Comparison of ENCODE assay signal across 25 cellular contexts in the genomic region with DNA sequence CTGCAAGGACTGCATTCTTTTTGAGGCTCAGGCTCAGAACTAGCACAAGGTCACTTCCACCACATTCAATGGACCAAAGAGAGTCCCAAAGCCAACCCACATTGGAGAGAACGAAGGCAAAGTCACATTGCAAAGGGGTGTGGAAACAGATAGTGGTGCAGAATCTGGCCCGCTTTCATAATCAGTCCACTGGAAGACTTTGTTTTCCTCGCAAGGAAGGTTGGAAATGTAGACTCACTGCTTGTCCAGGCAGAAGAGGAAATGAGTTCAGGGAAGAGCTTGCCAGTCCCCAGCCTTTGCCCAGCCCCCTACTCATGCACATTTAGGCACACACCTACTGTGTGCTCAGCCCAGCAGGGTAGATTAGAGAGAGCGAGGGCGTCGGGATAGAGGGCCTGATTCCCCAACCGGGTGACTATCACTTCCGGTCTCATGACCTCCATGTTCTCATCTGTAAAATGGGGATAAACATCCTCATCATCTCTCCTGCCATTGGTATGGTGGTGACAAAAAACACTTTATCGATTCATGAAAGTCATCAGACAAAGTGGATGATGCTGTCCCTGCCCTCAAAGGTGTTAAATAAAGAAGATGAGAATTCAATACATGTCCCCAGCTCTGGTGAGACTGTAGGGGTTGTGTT. TPM values are rescaled to one million over a fixed set of nuclear protein-coding genes. Genes with fewer than 3 reads are reported as not detected.
A peak's percentile ranks its signal among the peaks of the same experiment; 100 is the strongest.
DNase-seq lines count a peak whose midpoint lies in the region; ATAC-seq, FAIRE-seq and TF ChIP-seq lines count a peak whose summit lies in the region.
"Had no signal": no experiment of that assay in that cellular context is flagged by ENCODE, and none has a peak within 500 bp of the region (broad histone marks: within the 10 kb centered on the region; RNA-seq: fewer than 3 reads in every experiment).

No MANE protein-coding gene starts in this region.

- TF ChIP-seq CTCF in AG10803 (conservative IDR thresholded peaks at IDR 0.05; ENCODE audit: low read length) (no peak), K562 (IDR thresholded peaks at IDR 0.05 in 2 of 3, conservative IDR thresholded peaks at IDR 0.05 in 1 of 3; ENCODE audit: insufficient read depth in 2 of 3, low read depth in 1 of 3, low read length in 3 of 3) (no peak), heart left ventricle (IDR thresholded peaks at IDR 0.05) (no peak)

- TF ChIP-seq POLR2A in K562 (conservative IDR thresholded peaks at IDR 0.05) (no peak), heart left ventricle (IDR thresholded peaks at IDR 0.05) (no peak)

- H3K27me3 ChIP-seq in K562 (ENCODE audit: control insufficient read depth in 2 of 2, insufficient read depth in 2 of 2, low read length in 2 of 2), result peaks cover 10 to 15% of the 10 kb centered on the region in 2 experiments; a peak in 3 of 5 replicates
- H3K27me3 ChIP-seq in heart left ventricle, result no peaks in the 10 kb centered on the region
- H3K27me3 ChIP-seq: BLaER1 treated with 17β-estradiol and CSF1 and Interleukin-3, amounts not matched to agents 10 nM and 100 nM had no signal

- DNase-seq in AG10803 (ENCODE audit: low read depth), result peak; percentile 61
- DNase-seq in K562 (ENCODE audit: extremely low read depth in 1 of 4, low spot score in 3 of 4), result no peak
- DNase-seq in heart left ventricle, result peak in 3 of 5 donors; percentile 32 to 44 (median 44)
- DNase-seq in sciatic nerve (ENCODE audit: low spot score), result no peak
- no peak for DNase-seq in activated T-cell treated with anti-CD3 and anti-CD28 coated beads, Interleukin-2, amount 50 U/mL, for 1 hour
- DNase-seq in NCI-H1417 treated with DMSO at 0.1 percent for 48 hours (lab: John Stamatoyannopoulos, UW), result no peak
- no peak for DNase-seq in NCI-H128 (lab: John Stamatoyannopoulos, UW; ENCODE audit: unreplicated experiment)
- DNase-seq: activated CD4-positive, alpha-beta memory T cell treated with anti-CD3 and anti-CD28 coated beads, Interleukin-2, amount 10 ng/mL, durations not matched to agents 7 days and 5 days; activated naive CD4-positive, alpha-beta T cell treated with anti-CD3 and anti-CD28 coated beads for 36 hours; NCI-H1105 treated with DMSO at 0.1 percent for 48 hours; NCI-H2171; nucleus accumbens; SHP77; stimulated activated CD4-positive, alpha-beta T cell treated with anti-CD3 and anti-CD28 coated beads, Interleukin-2, amount 100 ng/mL, for 24 hours; stimulated activated naive CD8-positive, alpha-beta T cell treated with anti-CD3 and anti-CD28 coated beads, Interleukin-15, Interleukin-2, amounts not matched to agents 100 U/mL and 50 U/mL, for 24 hours had no signal

- intact Hi-C loops in K562 (cut with micrococcal nuclease), result no loop called here
- intact Hi-C loops in heart left ventricle (cut with DNase I), result loop anchor here in 2 of 10 donors (1.0 to 2.0 kb wide), 2 partner anchors 23 to 24 kb away; a partner anchor contains a TSS
- intact Hi-C loops in sciatic nerve (cut with DNase I), result no loop called here

- ATAC-seq in K562 (no peak), heart left ventricle (peak; percentile 42 to 58 (median 48)), sciatic nerve (peak; percentile 61), HG03196 (IDR thresholded peaks at IDR 0.05; ENCODE audit: unreplicated experiment) (no peak)
- ATAC-seq: stimulated activated naive CD8-positive, alpha-beta T cell treated with anti-CD3 and anti-CD28 coated beads, Interleukin-15, Interleukin-2, amounts not matched to agents 100 U/mL and 50 U/mL, for 24 hours had no signal

- WGBS in K562 (ENCODE audit: insufficient coverage, low coverage, missing lambda C conversion rate), result 2% methylated on average over 9 of the region's 9 CpGs
- 56 to 67% (median 60%) methylated on average over 9 of the region's 9 CpGs for WGBS in heart left ventricle, 4 donors

- FAIRE-seq in K562 (lab: Jason Lieb, UNC), result no peak
- FAIRE-seq: A204.1, colon, D721Med, frontal cortex had no signal

- no peaks in the 10 kb centered on the region for H3K9me1 ChIP-seq in K562 (ENCODE audit: control insufficient read depth, insufficient read depth, low read length)

- H3K4me3 ChIP-seq in AG10803 (ENCODE audit: low read length), result no peak overlapping the region
- H3K4me3 ChIP-seq in K562, result no peak overlapping the region
- H3K4me3 ChIP-seq in heart left ventricle, result no peak overlapping the region
- H3K4me3 ChIP-seq: BLaER1 treated with 17β-estradiol and CSF1 and Interleukin-3, amounts not matched to agents 10 nM and 100 nM had no signal

- no peak overlapping the region for H3K27ac ChIP-seq in K562 (ENCODE audit: extremely low read depth, low read depth, low read length)
- peak overlapping the region; percentile 55 to 95 (median 84) for H3K27ac ChIP-seq in heart left ventricle
- H3K27ac ChIP-seq: BLaER1 treated with 17β-estradiol and CSF1 and Interleukin-3, amounts not matched to agents 10 nM and 100 nM; VCaP had no signal

- H3K79me2 ChIP-seq in K562 (ENCODE audit: control insufficient read depth, insufficient read depth, low read length), result no peaks in the 10 kb centered on the region

- H3K9me3 ChIP-seq in K562 (replicated peaks; ENCODE audit: control insufficient read depth, insufficient read depth, low read depth, low read length), result no peaks in the 10 kb centered on the region; the same call in 1 of the 2 replicates
- H3K9me3 ChIP-seq in heart left ventricle, result peaks cover 0 to 10% (median 0%) of the 10 kb centered on the region in 12 donors
- H3K9me3 ChIP-seq: BLaER1 treated with 17β-estradiol and CSF1 and Interleukin-3, amounts not matched to agents 10 nM and 100 nM had no signal

- H4K20me1 ChIP-seq in K562 (replicated peaks; ENCODE audit: control insufficient read depth, insufficient read depth, low read length), result no peaks in the 10 kb centered on the region
- H4K20me1 ChIP-seq: BLaER1 treated with 17β-estradiol and CSF1 and Interleukin-3, amounts not matched to agents 10 nM and 100 nM had no signal

- CTCF ChIA-PET in K562 (lab: Yijun Ruan, JAX; ENCODE audit: low intra/inter-chr PET ratio), result no interaction called here

- H3K36me3 ChIP-seq in K562 (ENCODE audit: control insufficient read depth, insufficient read depth, low read length) (no peaks in the 10 kb centered on the region), heart left ventricle (no peaks in the 10 kb centered on the region)
- H3K36me3 ChIP-seq: BLaER1 treated with 17β-estradiol and CSF1 and Interleukin-3, amounts not matched to agents 10 nM and 100 nM had no signal

- no peaks in the 10 kb centered on the region for H3K4me1 ChIP-seq in K562 (replicated peaks in 1 of 2; ENCODE audit: control insufficient read depth in 2 of 2, insufficient read depth in 2 of 2, low read length in 2 of 2)
- peaks cover 0 to 54% (median 34%) of the 10 kb centered on the region in 12 donors for H3K4me1 ChIP-seq in heart left ventricle

- no TSS peak for BruUV-seq in K562 (replicated peaks; lab: Mats Ljungman, UMichigan)

- in situ Hi-C loops in K562 (cut with MboI), result no loop called here

- no peak overlapping the region for H3K4me2 ChIP-seq in K562 (ENCODE audit: insufficient read depth, low read length)
- H3K4me2 ChIP-seq: BLaER1 treated with 17β-estradiol and CSF1 and Interleukin-3, amounts not matched to agents 10 nM and 100 nM had no signal

- POLR2A ChIA-PET in K562 (lab: Yijun Ruan, JAX), result interaction anchor here (1.1 kb wide), 1 partner anchor 39 kb away, joined by 4 read pairs; no protein-coding TSS in a partner anchor

- H3K9ac ChIP-seq in K562 (ENCODE audit: insufficient read depth in 1 of 2, low read depth in 2 of 2, low read length in 2 of 2), result no peak overlapping the region
- H3K9ac ChIP-seq: BLaER1 treated with 17β-estradiol and CSF1 and Interleukin-3, amounts not matched to agents 10 nM and 100 nM had no signal

- H2AFZ ChIP-seq in K562 (ENCODE audit: low read depth, low read length), result no peak overlapping the region

- TF ChIP-seq EP300 in K562 (IDR thresholded peaks at IDR 0.05; ENCODE audit: low read length), result no peak

- TF ChIP-seq RAD21 in K562 (CRISPR knock-in tag; conservative IDR thresholded peaks at IDR 0.05 in 1 of 2, IDR thresholded peaks at IDR 0.05 in 1 of 2), result no peak

RNA-seq across cellular contexts. Expression of a gene that starts 24.3 kb away (rescaled TPM):
- not detected in 2 replicates for total RNA-seq in K562 (2011; cell fraction: chromatin; rRNA removed; ENCODE audit: low replicate concordance)
- not detected in 2 replicates for total RNA-seq in K562 (2011; cell fraction: nucleolus; rRNA removed)
- total RNA-seq in K562 (2011; cell fraction: nucleoplasm; rRNA removed), result not detected in 2 replicates
- total RNA-seq in K562 (2014; rRNA removed) (not detected in 2 replicates), K562 (2014; rRNA removed; fragmentation: Illumina TruSeq; extraction: Trizol) (not detected in 2 replicates), K562 (2015; rRNA removed; fragmentation: Illumina TruSeq; extraction: Trizol) (not detected in 2 replicates), K562 (2021) (not detected in 2 replicates), heart left ventricle (10 to 100 TPM in 8 of 9 donors, 1 to 10 TPM in 1; 7.3 to 62.3 (median 28.7) TPM), sciatic nerve (147 TPM)
- polyA plus RNA-seq in K562 (2011; rRNA removed) (not detected in 2 replicates), K562 (2014; fragmentation: Illumina TruSeq; extraction: Trizol) (not detected in 2 replicates), K562 (2014; fragmentation: Nextera tagmentation; extraction: Ambion mirVana) (not detected), K562 (2014; rRNA removed) (not detected in 2 replicates), heart left ventricle (10 to 100 TPM; 11.0 to 92.3 TPM)
- not detected in 2 replicates for polyA plus RNA-seq in K562 (2011; cell fraction: cytosol; rRNA removed)
- not detected in 2 replicates for polyA plus RNA-seq in K562 (2011; cell fraction: nucleus; rRNA removed)
- 0.07 TPM in 1 of 2 replicates, not detected in the other for polyA plus RNA-seq in K562 (2012)
- polyA minus RNA-seq in K562 (2011; rRNA and poly(A)+ RNA removed), result not detected in 2 replicates
- polyA minus RNA-seq in K562 (2011; cell fraction: cytosol; rRNA and poly(A)+ RNA removed), result 2.9 and 3.7 TPM in 2 replicates
- polyA minus RNA-seq in K562 (2011; cell fraction: nucleus; rRNA and poly(A)+ RNA removed), result 0.56 and 0.81 TPM in 2 replicates
- total RNA-seq: activated CD4-positive, alpha-beta memory T cell treated with anti-CD3 and anti-CD28 coated beads, Interleukin-2, amount 10 ng/mL, durations not matched to agents 7 days and 5 days; activated naive CD4-positive, alpha-beta T cell treated with anti-CD3 and anti-CD28 coated beads for 36 hours; frontal cortex; HT-29; LHCN-M2; T-helper 1 cell treated with Interleukin-12 subunit alpha and Interleukin-12 subunit beta and Interleukin-4 antibody, amounts not matched to agents 30 ng/mL and 1 ng/mL, for 36 hours had no signal

RNA-seq across cellular contexts. Expression of a gene that starts 39.4 kb away (rescaled TPM):
- 5.1 and 18.6 TPM in 2 replicates for total RNA-seq in K562 (2011; cell fraction: chromatin; rRNA removed; ENCODE audit: low replicate concordance)
- 7.1 and 11.2 TPM in 2 replicates for total RNA-seq in K562 (2011; cell fraction: nucleolus; rRNA removed)
- 5.2 and 11.3 TPM in 2 replicates for total RNA-seq in K562 (2011; cell fraction: nucleoplasm; rRNA removed)
- total RNA-seq in K562 (2014; rRNA removed) (4.0 and 8.2 TPM in 2 replicates), K562 (2014; rRNA removed; fragmentation: Illumina TruSeq; extraction: Trizol) (3.4 and 4.4 TPM in 2 replicates), K562 (2015; rRNA removed; fragmentation: Illumina TruSeq; extraction: Trizol) (4.6 and 5.3 TPM in 2 replicates), K562 (2021) (7.0 and 7.3 TPM in 2 replicates), heart left ventricle (10 to 100 TPM in 2 of 9 donors, 1 to 10 TPM in 7; 2.5 to 11.5 (median 6.0) TPM), sciatic nerve (7.7 TPM)
- polyA plus RNA-seq in K562 (2011; rRNA removed) (26.1 and 26.8 TPM in 2 replicates), K562 (2014; fragmentation: Illumina TruSeq; extraction: Trizol) (6.8 and 7.2 TPM in 2 replicates), K562 (2014; fragmentation: Nextera tagmentation; extraction: Ambion mirVana) (1 to 10 TPM; 2.4 to 3.6 TPM), K562 (2014; rRNA removed) (8.9 and 10.9 TPM in 2 replicates), heart left ventricle (10 to 100 TPM in 1 of 2 donors, 1 to 10 TPM in 1; 6.4 to 10.9 TPM)
- 30.9 and 33.5 TPM in 2 replicates for polyA plus RNA-seq in K562 (2011; cell fraction: cytosol; rRNA removed)
- 42.7 and 47.8 TPM in 2 replicates for polyA plus RNA-seq in K562 (2011; cell fraction: nucleus; rRNA removed)
- 5.7 and 7.4 TPM in 2 replicates for polyA plus RNA-seq in K562 (2012)
- 11.8 and 15.5 TPM in 2 replicates for polyA minus RNA-seq in K562 (2011; rRNA and poly(A)+ RNA removed)
- 8.0 and 11.6 TPM in 2 replicates for polyA minus RNA-seq in K562 (2011; cell fraction: cytosol; rRNA and poly(A)+ RNA removed)
- polyA minus RNA-seq in K562 (2011; cell fraction: nucleus; rRNA and poly(A)+ RNA removed), result 6.2 and 6.8 TPM in 2 replicates
- total RNA-seq: HT-29 had no signal

RNA-seq across cellular contexts. Expression of a gene that starts 54.8 kb away (rescaled TPM):
- total RNA-seq in K562 (2011; cell fraction: chromatin; rRNA removed; ENCODE audit: low replicate concordance), result 0.42 TPM in 1 of 2 replicates, not detected in the other
- total RNA-seq in K562 (2011; cell fraction: nucleolus; rRNA removed), result 0.79 and 1.0 TPM in 2 replicates
- total RNA-seq in K562 (2011; cell fraction: nucleoplasm; rRNA removed), result 0.66 TPM in 1 of 2 replicates, not detected in the other
- total RNA-seq in K562 (2014; rRNA removed) (0.16 and 0.23 TPM in 2 replicates), K562 (2014; rRNA removed; fragmentation: Illumina TruSeq; extraction: Trizol) (0.10 TPM in 1 of 2 replicates, not detected in the other), K562 (2015; rRNA removed; fragmentation: Illumina TruSeq; extraction: Trizol) (not detected in 2 replicates), K562 (2021) (0.11 and 0.38 TPM in 2 replicates), heart left ventricle (1 to 10 TPM in 2 of 9 donors, under 1 TPM in 7; 0.12 to 2.2 (median 0.39) TPM), sciatic nerve (3.2 TPM)
- polyA plus RNA-seq in K562 (2011; rRNA removed) (0.03 TPM in 1 of 2 replicates, not detected in the other), K562 (2014; fragmentation: Illumina TruSeq; extraction: Trizol) (0.07 TPM in 1 of 2 replicates, not detected in the other), K562 (2014; fragmentation: Nextera tagmentation; extraction: Ambion mirVana) (not detected), K562 (2014; rRNA removed) (0.30 TPM in 1 of 2 replicates, not detected in the other), heart left ventricle (under 1 TPM; 0.23 to 0.33 TPM)
- polyA plus RNA-seq in K562 (2011; cell fraction: cytosol; rRNA removed), result 0.01 and 0.10 TPM in 2 replicates
- polyA plus RNA-seq in K562 (2011; cell fraction: nucleus; rRNA removed), result not detected in 2 replicates
- polyA plus RNA-seq in K562 (2012), result 0.21 and 0.79 TPM in 2 replicates
- 0.07 TPM in 1 of 2 replicates, not detected in the other for polyA minus RNA-seq in K562 (2011; rRNA and poly(A)+ RNA removed)
- 0.64 TPM in 1 of 2 replicates, not detected in the other for polyA minus RNA-seq in K562 (2011; cell fraction: cytosol; rRNA and poly(A)+ RNA removed)
- polyA minus RNA-seq in K562 (2011; cell fraction: nucleus; rRNA and poly(A)+ RNA removed), result 0.33 and 0.67 TPM in 2 replicates
- total RNA-seq: activated CD4-positive, alpha-beta memory T cell treated with anti-CD3 and anti-CD28 coated beads, Interleukin-2, amount 10 ng/mL, durations not matched to agents 7 days and 5 days; frontal cortex; HT-29; LHCN-M2 had no signal

Comparison
In these comparisons a context has a peak if more than half of its experiments do, and no peak if none do; other contexts are left out.
1. DNase-seq: peak in AG10803 (single experiment) and heart left ventricle (3 of 5); none in K562 (0 of 4), sciatic nerve (single experiment), activated T-cell treated with anti-CD3 and anti-CD28 coated beads, Interleukin-2, amount 50 U/mL, for 1 hour (single experiment), NCI-H1417 treated with DMSO at 0.1 percent for 48 hours (single experiment) and NCI-H128 (single experiment).
2. ATAC-seq: peak in heart left ventricle (4 of 4) and sciatic nerve (single experiment); none in K562 (single experiment) and HG03196 (single experiment).
3. RNA of a gene that starts 24.3 kb away (total RNA-seq): 147 TPM in sciatic nerve (single experiment) and 7.3 to 62.3 TPM in heart left ventricle; not detected in K562; every median in the first group is over 4 times any median in the second.